Comparison of ENCODE assay signal across 29 cellular contexts in the genomic region with DNA sequence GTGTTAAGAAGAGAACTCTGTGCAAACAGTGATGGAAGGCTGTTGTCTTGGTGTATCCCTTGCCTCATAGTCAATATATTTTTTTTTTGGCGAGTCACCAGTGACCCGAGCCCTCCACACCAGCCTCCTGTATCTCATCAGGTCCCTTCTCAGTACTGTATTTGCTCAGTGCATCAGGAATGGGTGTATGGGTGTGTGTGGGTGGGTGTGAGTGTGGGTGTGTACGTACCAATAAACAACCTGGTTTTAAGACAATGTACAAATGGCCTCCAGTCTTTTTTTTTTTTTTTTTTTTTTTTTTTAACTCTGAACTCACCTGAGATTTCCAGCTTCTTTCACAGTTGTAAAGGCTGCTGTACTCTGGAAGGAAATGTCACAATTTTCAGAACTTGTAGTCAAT. TPM values are rescaled to one million over a fixed set of nuclear protein-coding genes. Genes with fewer than 3 reads are reported as not detected.
"Had no signal": no experiment of that assay in that cellular context is flagged by ENCODE, and none has a peak within 500 bp of the region (broad histone marks: within the 10 kb centered on the region; RNA-seq: fewer than 3 reads in every experiment).

No MANE protein-coding gene starts in this region.

- H3K27me3 ChIP-seq: right lobe of liver, thyroid gland, vagina had no signal

- H3K4me1 ChIP-seq: pancreas, prostate gland had no signal

- H3K4me2 ChIP-seq: neural progenitor cell had no signal

- H3K4me3 ChIP-seq: neural progenitor cell, pancreas, prostate gland, right lobe of liver, sigmoid colon, stomach, thoracic aorta, thyroid gland, tibial nerve, upper lobe of left lung, vagina had no signal

- ATAC-seq: naive thymus-derived CD4-positive, alpha-beta T cell; pancreas; right cardiac atrium; right lobe of liver; stimulated activated naive B cell treated with anti-CD40 and anti-IgM and Interleukin-4, amounts not matched to agents 10 μg/mL and 1 μg/mL and 100 μg/mL, for 72 hours had no signal

- DNase-seq: naive thymus-derived CD4-positive, alpha-beta T cell; occipital lobe; pancreas; right cardiac atrium; right lobe of liver; small intestine; stimulated activated CD4-positive, alpha-beta T cell treated with anti-CD3 and anti-CD28 coated beads, Interleukin-1b, Interleukin-23, amount 100 ng/mL, for 48 hours; stimulated activated CD4-positive, alpha-beta T cell treated with anti-CD3 and anti-CD28 coated beads, Interleukin-4, amount 100 ng/mL, for 1 hour; stimulated activated CD4-positive, alpha-beta T cell treated with anti-CD3 and anti-CD28 coated beads, Interleukin-4, amount 100 ng/mL, for 4 hours; stimulated activated CD8-positive, alpha-beta memory T cell treated with anti-CD3 and anti-CD28 coated beads, Interleukin-4, amount 100 ng/mL, for 48 hours; stimulated activated naive B cell treated with anti-CD40 and anti-IgM and Interleukin-4, amounts not matched to agents 10 μg/mL and 1 μg/mL and 100 μg/mL, for 72 hours; stimulated activated naive CD4-positive, alpha-beta T cell treated with Interleukin-2 at 50 U/mL for 16 hours; stomach; thyroid gland; trophoblast cell; upper lobe of left lung had no signal

- H3K27ac ChIP-seq: neural progenitor cell, pancreas, prostate gland, right lobe of liver, sigmoid colon, stomach, thoracic aorta, thyroid gland, tibial nerve, upper lobe of left lung, vagina had no signal

- H3K9me3 ChIP-seq: pancreas, prostate gland, right lobe of liver, sigmoid colon, stomach, thoracic aorta, thyroid gland, tibial nerve, upper lobe of left lung, vagina had no signal

- H2AFZ ChIP-seq: neural progenitor cell had no signal

- H3K36me3 ChIP-seq: neural progenitor cell, pancreas, prostate gland, right lobe of liver, sigmoid colon, stomach, thoracic aorta, thyroid gland, tibial nerve, upper lobe of left lung, vagina had no signal

RNA-seq across cellular contexts. Expression of a gene that starts 7.3 kb away (rescaled TPM):
- total RNA-seq: naive thymus-derived CD4-positive, alpha-beta T cell; occipital lobe; osteocyte; pancreas; posterior vena cava; pulmonary artery endothelial cell; renal cortical epithelial cell; right cardiac atrium; right lobe of liver; sigmoid colon; stomach; subcutaneous adipose tissue; temporal lobe; thoracic aorta; thyroid gland; tibial nerve; upper lobe of left lung; ureter; vagina had no signal

RNA-seq across cellular contexts. Expression of a gene that starts 49.0 kb away (rescaled TPM):
- total RNA-seq: pulmonary artery endothelial cell, thoracic aorta had no signal
